ENCODE assay signal across 8 cellular contexts in genomic region chr11:6612008-6612815, GRCh38.
DNase-seq lines count a peak whose midpoint lies in the region; ATAC-seq lines count a peak whose summit lies in the region.

TAF10 (minus strand) TSS chr11:6612216; CDS start chr11:6612189, 27 bp downstream.

- peak; percentile 82 for ATAC-seq in GM18517 (IDR thresholded peaks at IDR 0.05; ENCODE audit: unreplicated experiment)
- ATAC-seq in HG03039 (IDR thresholded peaks at IDR 0.05; ENCODE audit: unreplicated experiment): peak; percentile 86

- DNase-seq in NCI-H2081 treated with DMSO at 0.1 percent for 48 hours (lab: John Stamatoyannopoulos, UW): peak; percentile 62
- DNase-seq in T1000 (lab: John Stamatoyannopoulos, UW): peak; percentile 73
- peak; percentile 98 for DNase-seq in astrocyte of the hippocampus (ENCODE audit: low read depth, low spot score)
- peak; percentile 93 for DNase-seq in hepatic stellate cell (ENCODE audit: low spot score)
- DNase-seq in retina: peak; percentile 95
- no peak for DNase-seq in cortex of kidney (lab: John Stamatoyannopoulos, UW)
